33 cellular contexts compared by ENCODE assay signal in the genomic region with DNA sequence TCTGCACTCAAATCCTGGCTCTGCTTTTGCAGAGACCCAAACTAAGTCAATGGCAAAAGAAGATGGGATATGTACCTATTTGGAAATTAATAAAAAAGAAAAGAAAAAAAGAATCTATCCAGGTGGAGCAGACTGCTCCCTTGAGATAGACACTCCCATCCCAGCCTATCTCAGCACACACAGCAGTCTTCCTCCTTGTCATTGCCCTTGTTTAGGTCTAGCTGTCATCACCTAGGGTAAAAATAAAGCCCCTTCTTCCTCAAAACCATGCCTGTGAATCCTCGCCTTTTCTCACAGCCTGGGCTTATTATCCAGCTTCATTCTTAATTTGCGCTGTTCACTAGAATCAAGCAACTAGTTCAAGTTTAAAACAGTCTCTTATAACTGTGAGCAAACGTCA.
"Had no signal": no experiment of that assay in that cellular context is flagged by ENCODE, and none has a peak within 500 bp of the region (broad histone marks: within the 10 kb centered on the region; RNA-seq: fewer than 3 reads in every experiment).

No MANE protein-coding gene starts in this region.

- H3K4me3 ChIP-seq: adrenal gland, ascending aorta, body of pancreas, breast epithelium had no signal

- FAIRE-seq: astrocyte, bronchial epithelial cell, colon had no signal

- ATAC-seq: activated naive CD4-positive, alpha-beta T cell treated with anti-CD3 and anti-CD28 coated beads, Interleukin-2, amount 50 U/mL, for 72 hours; activated naive CD8-positive, alpha-beta T cell treated with anti-CD3 and anti-CD28 coated beads, Interleukin-2, amount 50 U/mL, for 24 hours; activated T-cell treated with anti-CD3 and anti-CD28 coated beads, Interleukin-2, amount 50 U/mL, for 4 hours; activated T-cell treated with anti-CD3 and anti-CD28 coated beads, Interleukin-2, amount 50 U/mL, for 72 hours; activated T-helper 17 cell treated with anti-CD3 and anti-CD28 coated beads, Interleukin-2, amount 50 U/mL, for 72 hours; body of pancreas had no signal

- DNase-seq: activated effector memory CD4-positive, alpha-beta T cell treated with anti-CD3 and anti-CD28 coated beads, Interleukin-2, amount 50 U/mL, for 16 hours; activated effector memory CD4-positive, alpha-beta T cell treated with Interleukin-2 at 50 U/mL for 16 hours; activated gamma-delta T cell; activated gamma-delta T cell treated with Interleukin-2 at 50 U/mL for 16 hours; activated naive CD4-positive, alpha-beta T cell; activated naive CD4-positive, alpha-beta T cell treated with anti-CD3 and anti-CD28 coated beads for 36 hours; activated naive CD4-positive, alpha-beta T cell treated with anti-CD3 and anti-CD28 coated beads, Interleukin-2, amount 10 ng/mL, durations not matched to agents 7 days and 5 days; activated naive CD4-positive, alpha-beta T cell treated with anti-CD3 and anti-CD28 coated beads, Interleukin-2, amount 50 U/mL, for 16 hours; activated naive CD4-positive, alpha-beta T cell treated with Interleukin-2 at 50 U/mL for 16 hours; activated naive CD8-positive, alpha-beta T cell treated with anti-CD3 and anti-CD28 coated beads for 36 hours; activated naive CD8-positive, alpha-beta T cell treated with anti-CD3 and anti-CD28 coated beads, Interleukin-2, amount 10 ng/mL, durations not matched to agents 7 days and 5 days; activated naive CD8-positive, alpha-beta T cell treated with anti-CD3 and anti-CD28 coated beads, Interleukin-2, amount 50 U/mL, for 24 hours; activated T-cell treated with anti-CD3 and anti-CD28 coated beads, Interleukin-2, amount 50 U/mL, for 24 hours; activated T-cell treated with anti-CD3 and anti-CD28 coated beads, Interleukin-2, amount 50 U/mL, for 4 hours; activated T-cell treated with anti-CD3 and anti-CD28 coated beads, Interleukin-2, amount 50 U/mL, for 48 hours; activated T-cell treated with anti-CD3 and anti-CD28 coated beads, Interleukin-2, amount 50 U/mL, for 72 hours; adrenal gland; amniotic stem cell; amygdala; anterior cingulate cortex; aorta; body of pancreas; brain microvascular endothelial cell; caudate nucleus; central memory CD4-positive, alpha-beta T cell; cerebellar nuclear complex had no signal

- H3K27me3 ChIP-seq: adrenal gland, ascending aorta, body of pancreas, brain microvascular endothelial cell, breast epithelium had no signal

- H3K36me3 ChIP-seq: adrenal gland, ascending aorta, brain microvascular endothelial cell, breast epithelium had no signal

- H3K4me1 ChIP-seq: adrenal gland, ascending aorta, breast epithelium had no signal

- H3K9me3 ChIP-seq: adrenal gland, ascending aorta, body of pancreas, breast epithelium had no signal

- H3K27ac ChIP-seq: adrenal gland, ascending aorta, body of pancreas, brain microvascular endothelial cell, breast epithelium had no signal
